8 cellular contexts compared by ENCODE assay signal in genomic region chr10:102055647-102056419, GRCh38.
DNase-seq lines count a peak whose midpoint lies in the region; ATAC-seq and TF ChIP-seq lines count a peak whose summit lies in the region.

ARMH3 (minus strand) TSS chr10:102056173; CDS start chr10:102040114, 16,059 bp downstream.

- H3K27ac ChIP-seq in cingulate gyrus (ENCODE audit: low read depth, low read length) (peak within 1 kb of the TSS; percentile 80), layer of hippocampus (ENCODE audit: low read depth, low read length) (peak within 1 kb of the TSS; percentile 92)

- no peaks in the 10 kb centered on the region for H3K27me3 ChIP-seq in layer of hippocampus (ENCODE audit: control insufficient read depth, insufficient read depth, low read length)

- DNase-seq in AML-193 (lab: John Stamatoyannopoulos, UW) (peak; percentile 93 to 95), NCI-H510A treated with DMSO at 0.1 percent for 48 hours (lab: John Stamatoyannopoulos, UW) (peak; percentile 96)
- DNase-seq in activated CD4-positive, alpha-beta T cell treated with anti-CD3 and anti-CD28 coated beads for 4 hours = peak; percentile 85 to 86
- peak; percentile 75 to 79 for DNase-seq in stimulated activated CD4-positive, alpha-beta T cell treated with anti-CD3 and anti-CD28 coated beads, Interleukin-1b, Interleukin-23, amount 100 ng/mL, for 4 hours (ENCODE audit: low read depth in 2 of 2)

- peak; percentile 73 for TF ChIP-seq POLR2A in GM19099 (IDR thresholded peaks at IDR 0.05; ENCODE audit: extremely low read depth, insufficient read length, low read depth)

- ATAC-seq in HG03432 (IDR thresholded peaks at IDR 0.05; ENCODE audit: unreplicated experiment) = peak; percentile 93

Comparison
In these comparisons a context has a peak if more than half of its experiments do, and no peak if none do; other contexts are left out.
1. Peak in every context shown above with its lines: DNase-seq, ATAC-seq and H3K27ac ChIP-seq.